In the genomic region with DNA sequence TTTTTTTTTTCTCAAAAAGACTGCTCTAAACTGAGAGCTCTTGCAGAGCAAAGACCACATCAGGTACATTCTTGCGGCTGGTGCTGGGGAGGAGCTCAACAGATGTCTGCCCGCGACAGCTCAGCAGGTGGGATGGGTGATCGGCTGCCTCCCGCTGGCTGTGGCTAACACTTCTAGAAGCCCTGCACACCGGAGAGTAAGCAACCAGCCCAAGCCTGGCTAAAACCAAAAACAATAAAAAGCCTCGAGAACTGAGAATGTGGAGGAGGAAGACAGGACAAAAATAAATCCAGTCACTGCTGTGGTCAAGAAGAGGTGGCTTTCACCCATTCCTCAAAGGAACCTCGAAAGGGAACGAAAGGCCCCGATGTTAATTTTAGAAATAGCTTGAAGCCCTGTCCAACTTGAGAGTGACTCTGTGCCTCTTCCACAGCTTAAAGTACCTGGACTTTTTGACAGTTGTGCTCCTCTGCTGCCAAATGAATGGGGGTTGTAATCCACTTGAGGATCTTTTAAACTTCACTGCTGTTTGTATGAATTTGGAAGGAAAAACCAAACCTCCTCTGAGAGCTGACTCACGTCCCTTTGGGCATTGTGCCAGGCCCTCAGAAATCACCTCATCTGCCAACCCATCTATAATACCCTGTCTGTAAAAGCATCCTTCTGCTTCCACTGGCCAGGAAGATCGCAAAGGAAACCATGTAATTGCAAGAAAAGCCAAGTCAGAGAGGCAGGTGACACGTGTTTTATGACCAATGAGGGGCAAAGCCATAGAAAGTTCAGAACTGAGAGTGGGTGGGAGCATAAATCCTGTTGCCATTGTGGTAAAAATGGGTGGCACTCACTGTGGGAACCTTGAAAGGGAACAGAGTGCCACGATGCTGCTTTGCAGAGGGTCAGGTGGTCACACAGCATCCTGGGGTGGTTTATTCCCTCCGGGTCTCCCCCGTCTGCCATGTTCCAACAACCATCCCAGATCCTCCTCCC, we compare ENCODE assay signal across 8 cellular contexts.
DNase-seq lines count a peak whose midpoint lies in the region; ATAC-seq and TF ChIP-seq lines count a peak whose summit lies in the region.

No MANE protein-coding gene starts in this region.

- ATAC-seq in GM18519 (IDR thresholded peaks at IDR 0.05; ENCODE audit: low FRiP score, unreplicated experiment) (peak; percentile 63), HG02852 (IDR thresholded peaks at IDR 0.05; ENCODE audit: unreplicated experiment) (peak; percentile 95)
- ATAC-seq in stimulated activated effector memory CD8-positive, alpha-beta T cell treated with anti-CD3 and anti-CD28 coated beads, Interleukin-12 subunit alpha, Interleukin-12 subunit beta, amount 100 ng/mL, for 72 hours, result peak; percentile 94

- H3K4me3 Mint-ChIP-seq in stimulated activated effector memory CD8-positive, alpha-beta T cell treated with anti-CD3 and anti-CD28 coated beads, Interleukin-12 subunit alpha, Interleukin-12 subunit beta, amount 100 ng/mL, for 72 hours, result peak overlapping the region; percentile 60
- H3K4me3 Mint-ChIP-seq in neural progenitor cell, result no peak overlapping the region

- H3K27ac Mint-ChIP-seq in stimulated activated effector memory CD8-positive, alpha-beta T cell treated with anti-CD3 and anti-CD28 coated beads, Interleukin-12 subunit alpha, Interleukin-12 subunit beta, amount 100 ng/mL, for 72 hours, result peak overlapping the region; percentile 73
- no peak overlapping the region for H3K27ac Mint-ChIP-seq in neural progenitor cell

- no peaks in the 10 kb centered on the region for H3K27me3 ChIP-seq in neural progenitor cell

- peaks cover 27% of the 10 kb centered on the region for H3K4me1 Mint-ChIP-seq in stimulated activated effector memory CD8-positive, alpha-beta T cell treated with anti-CD3 and anti-CD28 coated beads, Interleukin-12 subunit alpha, Interleukin-12 subunit beta, amount 100 ng/mL, for 72 hours
- peaks cover 26% of the 10 kb centered on the region for H3K4me1 Mint-ChIP-seq in neural progenitor cell

- H4K20me1 ChIP-seq in neural progenitor cell (ENCODE audit: low read depth), result no peaks in the 10 kb centered on the region

- H3K4me2 ChIP-seq in neural progenitor cell, result no peak overlapping the region

- peaks cover 8% of the 10 kb centered on the region for H3K36me3 Mint-ChIP-seq in stimulated activated effector memory CD8-positive, alpha-beta T cell treated with anti-CD3 and anti-CD28 coated beads, Interleukin-12 subunit alpha, Interleukin-12 subunit beta, amount 100 ng/mL, for 72 hours
- no peaks in the 10 kb centered on the region for H3K36me3 Mint-ChIP-seq in neural progenitor cell

- DNase-seq in NCI-H2171 (lab: John Stamatoyannopoulos, UW) (peak; percentile 65), glomerular endothelial cell (ENCODE audit: extremely low read depth, low read depth, low spot score) (peak; percentile 72), cerebellar nuclear complex (lab: John Stamatoyannopoulos, UW) (no peak), neural progenitor cell (ENCODE audit: low spot score) (no peak)
- peak in 2 of 3 experiments; percentile 48 to 54 for DNase-seq in activated CD8-positive, alpha-beta memory T cell treated with anti-CD3 and anti-CD28 coated beads for 48 hours (ENCODE audit: low read depth in 2 of 3, low spot score in 2 of 3)
- DNase-seq in stimulated activated effector memory CD8-positive, alpha-beta T cell treated with anti-CD3 and anti-CD28 coated beads, Interleukin-12 subunit alpha, Interleukin-12 subunit beta, amount 100 ng/mL, for 72 hours (ENCODE audit: low spot score in 2 of 2), result peak; percentile 39 to 82

- no peak overlapping the region for H3K27ac ChIP-seq in neural progenitor cell

- peaks cover 13% of the 10 kb centered on the region for H3K27me3 Mint-ChIP-seq in neural progenitor cell (ENCODE audit: insufficient read depth, low read depth)

- no peaks in the 10 kb centered on the region for H3K9me3 Mint-ChIP-seq in stimulated activated effector memory CD8-positive, alpha-beta T cell treated with anti-CD3 and anti-CD28 coated beads, Interleukin-12 subunit alpha, Interleukin-12 subunit beta, amount 100 ng/mL, for 72 hours
- H3K9me3 Mint-ChIP-seq in neural progenitor cell, result no peaks in the 10 kb centered on the region

- H3K36me3 ChIP-seq in neural progenitor cell, result no peaks in the 10 kb centered on the region

- H3K9ac ChIP-seq in neural progenitor cell, result no peak overlapping the region

- H3K79me2 ChIP-seq in neural progenitor cell (ENCODE audit: low read depth), result no peaks in the 10 kb centered on the region

- no peak for TF ChIP-seq CTCF in neural progenitor cell (IDR thresholded peaks at IDR 0.05)

- peaks cover 4% of the 10 kb centered on the region for H3F3A ChIP-seq in neural progenitor cell (ENCODE audit: low read depth)

- H3K9me3 ChIP-seq in neural progenitor cell (ENCODE audit: low read depth), result no peaks in the 10 kb centered on the region

- H3K4me1 ChIP-seq in neural progenitor cell, result peaks cover 9% of the 10 kb centered on the region

- H3K4me3 ChIP-seq in neural progenitor cell, result no peak overlapping the region

- H2AFZ ChIP-seq in neural progenitor cell (replicated peaks), result no peak overlapping the region

Comparison
In these comparisons a context has a peak if more than half of its experiments do, and no peak if none do; other contexts are left out.
1. DNase-seq: peak in NCI-H2171 (single experiment), activated CD8-positive, alpha-beta memory T cell treated with anti-CD3 and anti-CD28 coated beads for 48 hours (2 of 3), glomerular endothelial cell (single experiment) and stimulated activated effector memory CD8-positive, alpha-beta T cell treated with anti-CD3 and anti-CD28 coated beads, Interleukin-12 subunit alpha, Interleukin-12 subunit beta, amount 100 ng/mL, for 72 hours (2 of 2); none in cerebellar nuclear complex (0 of 2) and neural progenitor cell (single experiment).
2. Peak in every context shown above with its lines, with median percentiles within 50 percentile points of each other: ATAC-seq.